In genomic region chr11:64763804-64764611, GRCh38 we compare ENCODE assay signal across 2 cellular contexts.
TF ChIP-seq lines count a peak whose summit lies in the region.

No MANE protein-coding gene starts in this region.

TF ChIP-seq in GM12891, 5 proteins besides CTCF, POLR2A, EP300 and RAD21:
- no peak for TF ChIP-seq TAF1 (IDR thresholded peaks at IDR 0.05; ENCODE audit: low read depth, low read length)
- TF ChIP-seq SPI1 (IDR thresholded peaks at IDR 0.05; ENCODE audit: low read depth, low read length) = no peak
- peak; percentile 73; the same call in 1 of the 2 replicates for TF ChIP-seq POLR2AphosphoS5 (IDR thresholded peaks at IDR 0.05; ENCODE audit: low read depth, low read length)

TF ChIP-seq in H1, 55 proteins besides CTCF, POLR2A, EP300 and RAD21:
- TF ChIP-seq POLR2AphosphoS5 (IDR thresholded peaks at IDR 0.05; ENCODE audit: low read depth, low read length) (peak; percentile 71; the same call in 1 of the 2 replicates), CBX8 (IDR thresholded peaks at IDR 0.05; ENCODE audit: borderline replicate concordance, low read depth, low read length) (no peak)
